1 cellular context compared by ENCODE assay signal in genomic region chr6:35343092-35343834, GRCh38.
TF ChIP-seq lines count a peak whose summit lies in the region.

No MANE protein-coding gene starts in this region.

TF ChIP-seq in K562, 482 proteins besides CTCF, POLR2A, EP300 and RAD21 (continued from another document and continues in another):
- TF ChIP-seq ZHX1 (conservative IDR thresholded peaks at IDR 0.05; ENCODE audit: low read length), result 0 out of 2 replicates have a peak, but pooled peaks have one; percentile 12
- TF ChIP-seq BHLHE40 (IDR thresholded peaks at IDR 0.05; ENCODE audit: low read length), result peak; percentile 81
- TF ChIP-seq CBFA2T2 (conservative IDR thresholded peaks at IDR 0.05), result peak; percentile 38
- no peak for TF ChIP-seq THRA (IDR thresholded peaks at IDR 0.05)
- no peak for TF ChIP-seq ZNF23 (CRISPR knock-in tag; IDR thresholded peaks at IDR 0.05)
- TF ChIP-seq, protein P1, sequence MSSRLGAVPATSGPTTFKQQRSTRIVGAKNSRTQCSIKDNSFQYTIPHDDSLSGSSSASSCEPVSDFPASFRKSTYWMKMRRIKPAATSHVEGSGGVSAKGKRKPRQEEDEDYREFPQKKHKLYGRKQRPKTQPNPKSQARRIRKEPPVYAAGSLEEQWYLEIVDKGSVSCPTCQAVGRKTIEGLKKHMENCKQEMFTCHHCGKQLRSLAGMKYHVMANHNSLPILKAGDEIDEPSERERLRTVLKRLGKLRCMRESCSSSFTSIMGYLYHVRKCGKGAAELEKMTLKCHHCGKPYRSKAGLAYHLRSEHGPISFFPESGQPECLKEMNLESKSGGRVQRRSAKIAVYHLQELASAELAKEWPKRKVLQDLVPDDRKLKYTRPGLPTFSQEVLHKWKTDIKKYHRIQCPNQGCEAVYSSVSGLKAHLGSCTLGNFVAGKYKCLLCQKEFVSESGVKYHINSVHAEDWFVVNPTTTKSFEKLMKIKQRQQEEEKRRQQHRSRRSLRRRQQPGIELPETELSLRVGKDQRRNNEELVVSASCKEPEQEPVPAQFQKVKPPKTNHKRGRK (tag; IDR thresholded peaks at IDR 0.05), result peak; percentile 74
- peak; percentile 90 for TF ChIP-seq CTBP1 (IDR thresholded peaks at IDR 0.05; ENCODE audit: borderline replicate concordance)
- TF ChIP-seq SRF (CRISPR knock-in tag; IDR thresholded peaks at IDR 0.05), result peak in 1 of 2 experiments; percentile 67; a peak in 1 of 4 replicates
- TF ChIP-seq, protein P2, sequence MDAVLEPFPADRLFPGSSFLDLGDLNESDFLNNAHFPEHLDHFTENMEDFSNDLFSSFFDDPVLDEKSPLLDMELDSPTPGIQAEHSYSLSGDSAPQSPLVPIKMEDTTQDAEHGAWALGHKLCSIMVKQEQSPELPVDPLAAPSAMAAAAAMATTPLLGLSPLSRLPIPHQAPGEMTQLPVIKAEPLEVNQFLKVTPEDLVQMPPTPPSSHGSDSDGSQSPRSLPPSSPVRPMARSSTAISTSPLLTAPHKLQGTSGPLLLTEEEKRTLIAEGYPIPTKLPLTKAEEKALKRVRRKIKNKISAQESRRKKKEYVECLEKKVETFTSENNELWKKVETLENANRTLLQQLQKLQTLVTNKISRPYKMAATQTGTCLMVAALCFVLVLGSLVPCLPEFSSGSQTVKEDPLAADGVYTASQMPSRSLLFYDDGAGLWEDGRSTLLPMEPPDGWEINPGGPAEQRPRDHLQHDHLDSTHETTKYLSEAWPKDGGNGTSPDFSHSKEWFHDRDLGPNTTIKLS (IDR thresholded peaks at IDR 0.05; ENCODE audit: borderline replicate concordance, low read depth), result 0 out of 2 replicates have a peak, but pooled peaks have one; percentile 26
- TF ChIP-seq SMARCA5 (IDR thresholded peaks at IDR 0.05), result 0 out of 2 replicates have a peak, but pooled peaks have one; percentile 63
- no peak for TF ChIP-seq SIRT6 (IDR thresholded peaks at IDR 0.05; ENCODE audit: low read depth, low read length)
- TF ChIP-seq KDM1A (IDR thresholded peaks at IDR 0.05), result peak; percentile 98
- TF ChIP-seq, protein P3, sequence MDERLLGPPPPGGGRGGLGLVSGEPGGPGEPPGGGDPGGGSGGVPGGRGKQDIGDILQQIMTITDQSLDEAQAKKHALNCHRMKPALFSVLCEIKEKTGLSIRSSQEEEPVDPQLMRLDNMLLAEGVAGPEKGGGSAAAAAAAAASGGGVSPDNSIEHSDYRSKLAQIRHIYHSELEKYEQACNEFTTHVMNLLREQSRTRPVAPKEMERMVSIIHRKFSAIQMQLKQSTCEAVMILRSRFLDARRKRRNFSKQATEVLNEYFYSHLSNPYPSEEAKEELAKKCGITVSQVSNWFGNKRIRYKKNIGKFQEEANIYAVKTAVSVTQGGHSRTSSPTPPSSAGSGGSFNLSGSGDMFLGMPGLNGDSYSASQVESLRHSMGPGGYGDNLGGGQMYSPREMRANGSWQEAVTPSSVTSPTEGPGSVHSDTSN (CRISPR knock-in tag; IDR thresholded peaks at IDR 0.05; ENCODE audit: low read depth), result no peak
- TF ChIP-seq, protein P3 (tag; conservative IDR thresholded peaks at IDR 0.05; ENCODE audit: low read depth), result peak; percentile 32; the same call in 1 of the 2 replicates
- peak; percentile 77; the same call in 1 of the 2 replicates for TF ChIP-seq SNIP1 (IDR thresholded peaks at IDR 0.05; ENCODE audit: low read depth)
- no peak for TF ChIP-seq GABPB1 (CRISPR knock-in tag; IDR thresholded peaks at IDR 0.05)
- TF ChIP-seq HDAC8 (tag; IDR thresholded peaks at IDR 0.05), result no peak
- no peak for TF ChIP-seq TEAD2 (tag; IDR thresholded peaks at IDR 0.05)
- peak; percentile 51; the same call in 1 of the 2 replicates for TF ChIP-seq ETV5 (CRISPR knock-in tag; IDR thresholded peaks at IDR 0.05; ENCODE audit: low read depth)
- peak; percentile 84 for TF ChIP-seq ATF7 (IDR thresholded peaks at IDR 0.05)
- TF ChIP-seq, protein P4, sequence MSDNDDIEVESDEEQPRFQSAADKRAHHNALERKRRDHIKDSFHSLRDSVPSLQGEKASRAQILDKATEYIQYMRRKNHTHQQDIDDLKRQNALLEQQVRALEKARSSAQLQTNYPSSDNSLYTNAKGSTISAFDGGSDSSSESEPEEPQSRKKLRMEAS (CRISPR knock-in tag; IDR thresholded peaks at IDR 0.05), result no peak
- no peak for TF ChIP-seq ZKSCAN3 (CRISPR knock-in tag; IDR thresholded peaks at IDR 0.05)
- no peak for TF ChIP-seq RBM14 (IDR thresholded peaks at IDR 0.05; ENCODE audit: borderline replicate concordance, insufficient read depth, low read depth, low read length)
- TF ChIP-seq MAFG (tag; conservative IDR thresholded peaks at IDR 0.05), result no peak
- no peak for TF ChIP-seq ZNF408 (CRISPR knock-in tag; IDR thresholded peaks at IDR 0.05; ENCODE audit: low read depth)
- TF ChIP-seq HDAC3 (IDR thresholded peaks at IDR 0.05; ENCODE audit: borderline replicate concordance, partially characterized antibody), result peak; percentile 85
- peak; percentile 84 for TF ChIP-seq CREM (IDR thresholded peaks at IDR 0.05; ENCODE audit: low read depth)
- TF ChIP-seq SMAD4 (CRISPR knock-in tag; conservative IDR thresholded peaks at IDR 0.05), result peak; percentile 83
- no peak for TF ChIP-seq RFX1 (IDR thresholded peaks at IDR 0.05)
- peak; percentile 50 for TF ChIP-seq GABPA (tag; conservative IDR thresholded peaks at IDR 0.05; ENCODE audit: low read depth)
- peak in 1 of 2 experiments; percentile 58; a peak in 3 of 4 replicates for TF ChIP-seq FOXK2 (conservative IDR thresholded peaks at IDR 0.05 in 1 of 2, IDR thresholded peaks at IDR 0.05 in 1 of 2; ENCODE audit: low read depth in 2 of 2)
- TF ChIP-seq NFIC (IDR thresholded peaks at IDR 0.05), result peak; percentile 96
- TF ChIP-seq FUS (optimal IDR thresholded peaks at IDR 0.05; ENCODE audit: low read depth, low read length), result no peak
- TF ChIP-seq, protein P5, sequence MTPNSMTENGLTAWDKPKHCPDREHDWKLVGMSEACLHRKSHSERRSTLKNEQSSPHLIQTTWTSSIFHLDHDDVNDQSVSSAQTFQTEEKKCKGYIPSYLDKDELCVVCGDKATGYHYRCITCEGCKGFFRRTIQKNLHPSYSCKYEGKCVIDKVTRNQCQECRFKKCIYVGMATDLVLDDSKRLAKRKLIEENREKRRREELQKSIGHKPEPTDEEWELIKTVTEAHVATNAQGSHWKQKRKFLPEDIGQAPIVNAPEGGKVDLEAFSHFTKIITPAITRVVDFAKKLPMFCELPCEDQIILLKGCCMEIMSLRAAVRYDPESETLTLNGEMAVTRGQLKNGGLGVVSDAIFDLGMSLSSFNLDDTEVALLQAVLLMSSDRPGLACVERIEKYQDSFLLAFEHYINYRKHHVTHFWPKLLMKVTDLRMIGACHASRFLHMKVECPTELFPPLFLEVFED (CRISPR knock-in tag; conservative IDR thresholded peaks at IDR 0.05), result 0 out of 2 replicates have a peak, but pooled peaks have one; percentile 9
- TF ChIP-seq, protein P6, sequence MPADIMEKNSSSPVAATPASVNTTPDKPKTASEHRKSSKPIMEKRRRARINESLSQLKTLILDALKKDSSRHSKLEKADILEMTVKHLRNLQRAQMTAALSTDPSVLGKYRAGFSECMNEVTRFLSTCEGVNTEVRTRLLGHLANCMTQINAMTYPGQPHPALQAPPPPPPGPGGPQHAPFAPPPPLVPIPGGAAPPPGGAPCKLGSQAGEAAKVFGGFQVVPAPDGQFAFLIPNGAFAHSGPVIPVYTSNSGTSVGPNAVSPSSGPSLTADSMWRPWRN (IDR thresholded peaks at IDR 0.05; ENCODE audit: low read depth), result peak; percentile 99
- no peak for TF ChIP-seq PHF20 (IDR thresholded peaks at IDR 0.05; ENCODE audit: partially characterized antibody)
- TF ChIP-seq SRSF7 (optimal IDR thresholded peaks at IDR 0.05; ENCODE audit: low read depth, low read length), result no peak
- TF ChIP-seq, protein P7, sequence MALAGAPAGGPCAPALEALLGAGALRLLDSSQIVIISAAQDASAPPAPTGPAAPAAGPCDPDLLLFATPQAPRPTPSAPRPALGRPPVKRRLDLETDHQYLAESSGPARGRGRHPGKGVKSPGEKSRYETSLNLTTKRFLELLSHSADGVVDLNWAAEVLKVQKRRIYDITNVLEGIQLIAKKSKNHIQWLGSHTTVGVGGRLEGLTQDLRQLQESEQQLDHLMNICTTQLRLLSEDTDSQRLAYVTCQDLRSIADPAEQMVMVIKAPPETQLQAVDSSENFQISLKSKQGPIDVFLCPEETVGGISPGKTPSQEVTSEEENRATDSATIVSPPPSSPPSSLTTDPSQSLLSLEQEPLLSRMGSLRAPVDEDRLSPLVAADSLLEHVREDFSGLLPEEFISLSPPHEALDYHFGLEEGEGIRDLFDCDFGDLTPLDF (CRISPR knock-in tag; IDR thresholded peaks at IDR 0.05), result no peak
- peak; percentile 54; the same call in 1 of the 2 replicates for TF ChIP-seq NFE2 (IDR thresholded peaks at IDR 0.05; ENCODE audit: low read depth)
- TF ChIP-seq NCOA6 (IDR thresholded peaks at IDR 0.05), result no peak
- no peak for TF ChIP-seq PTTG1 (tag; IDR thresholded peaks at IDR 0.05; ENCODE audit: low read depth)
- TF ChIP-seq, protein P8, sequence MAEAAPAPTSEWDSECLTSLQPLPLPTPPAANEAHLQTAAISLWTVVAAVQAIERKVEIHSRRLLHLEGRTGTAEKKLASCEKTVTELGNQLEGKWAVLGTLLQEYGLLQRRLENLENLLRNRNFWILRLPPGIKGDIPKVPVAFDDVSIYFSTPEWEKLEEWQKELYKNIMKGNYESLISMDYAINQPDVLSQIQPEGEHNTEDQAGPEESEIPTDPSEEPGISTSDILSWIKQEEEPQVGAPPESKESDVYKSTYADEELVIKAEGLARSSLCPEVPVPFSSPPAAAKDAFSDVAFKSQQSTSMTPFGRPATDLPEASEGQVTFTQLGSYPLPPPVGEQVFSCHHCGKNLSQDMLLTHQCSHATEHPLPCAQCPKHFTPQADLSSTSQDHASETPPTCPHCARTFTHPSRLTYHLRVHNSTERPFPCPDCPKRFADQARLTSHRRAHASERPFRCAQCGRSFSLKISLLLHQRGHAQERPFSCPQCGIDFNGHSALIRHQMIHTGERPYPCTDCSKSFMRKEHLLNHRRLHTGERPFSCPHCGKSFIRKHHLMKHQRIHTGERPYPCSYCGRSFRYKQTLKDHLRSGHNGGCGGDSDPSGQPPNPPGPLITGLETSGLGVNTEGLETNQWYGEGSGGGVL (CRISPR knock-in tag; IDR thresholded peaks at IDR 0.05), result no peak
- no peak for TF ChIP-seq ZFPM2 (CRISPR knock-in tag; IDR thresholded peaks at IDR 0.05)
- no peak for TF ChIP-seq BRCA1 (IDR thresholded peaks at IDR 0.05)
- no peak for TF ChIP-seq BRCA1 (CRISPR knock-in tag; IDR thresholded peaks at IDR 0.05)
- TF ChIP-seq, protein P9, sequence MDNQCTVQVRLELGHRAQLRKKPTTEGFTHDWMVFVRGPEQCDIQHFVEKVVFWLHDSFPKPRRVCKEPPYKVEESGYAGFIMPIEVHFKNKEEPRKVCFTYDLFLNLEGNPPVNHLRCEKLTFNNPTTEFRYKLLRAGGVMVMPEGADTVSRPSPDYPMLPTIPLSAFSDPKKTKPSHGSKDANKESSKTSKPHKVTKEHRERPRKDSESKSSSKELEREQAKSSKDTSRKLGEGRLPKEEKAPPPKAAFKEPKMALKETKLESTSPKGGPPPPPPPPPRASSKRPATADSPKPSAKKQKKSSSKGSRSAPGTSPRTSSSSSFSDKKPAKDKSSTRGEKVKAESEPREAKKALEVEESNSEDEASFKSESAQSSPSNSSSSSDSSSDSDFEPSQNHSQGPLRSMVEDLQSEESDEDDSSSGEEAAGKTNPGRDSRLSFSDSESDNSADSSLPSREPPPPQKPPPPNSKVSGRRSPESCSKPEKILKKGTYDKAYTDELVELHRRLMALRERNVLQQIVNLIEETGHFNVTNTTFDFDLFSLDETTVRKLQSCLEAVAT (IDR thresholded peaks at IDR 0.05), result peak in 1 of 2 experiments; percentile 52; a peak in 2 of 4 replicates
- 0 out of 2 replicates have a peak, but pooled peaks have one; percentile 5 for TF ChIP-seq HCFC1 (IDR thresholded peaks at IDR 0.05; ENCODE audit: low read depth, low read length)
